In genomic region chr13:50080856-50081105, GRCh38 we compare ENCODE assay signal across 8 cellular contexts.
A peak's percentile ranks its signal among the peaks of the same experiment; 100 is the strongest.
DNase-seq lines count a peak whose midpoint lies in the region; ATAC-seq lines count a peak whose summit lies in the region.

No MANE protein-coding gene starts in this region.

- peaks cover 51% of the 10 kb centered on the region for H3K4me1 Mint-ChIP-seq in activated T-helper 1 cell treated with anti-CD3 and anti-CD28 coated beads, Interleukin-12 subunit alpha, Interleukin-12 subunit beta, Interleukin-2, Interleukin-4 antibody, amounts not matched to agents 30 ng/mL and 10 ng/mL and 1 ng/mL, durations not matched to agents 14 hours and 24 hours and 36 hours (ENCODE audit: low read depth)
- peaks cover 16 to 37% of the 10 kb centered on the region in 2 donors for H3K4me1 Mint-ChIP-seq in stimulated activated naive B cell treated with anti-CD40 and anti-IgM and Interleukin-4, amounts not matched to agents 10 μg/mL and 1 μg/mL and 100 μg/mL, for 72 hours

- peak; percentile 1 to 2 for ATAC-seq in stimulated activated naive B cell treated with anti-CD40 and anti-IgM and Interleukin-4, amounts not matched to agents 10 μg/mL and 1 μg/mL and 100 μg/mL, for 72 hours (replicated peaks)
- ATAC-seq in GM18870 (IDR thresholded peaks at IDR 0.05; ENCODE audit: unreplicated experiment) = no peak

- peaks cover 27% of the 10 kb centered on the region for H3K36me3 Mint-ChIP-seq in activated T-helper 1 cell treated with anti-CD3 and anti-CD28 coated beads, Interleukin-12 subunit alpha, Interleukin-12 subunit beta, Interleukin-2, Interleukin-4 antibody, amounts not matched to agents 30 ng/mL and 10 ng/mL and 1 ng/mL, durations not matched to agents 14 hours and 24 hours and 36 hours (ENCODE audit: low read depth)
- H3K36me3 Mint-ChIP-seq in stimulated activated naive B cell treated with anti-CD40 and anti-IgM and Interleukin-4, amounts not matched to agents 10 μg/mL and 1 μg/mL and 100 μg/mL, for 72 hours = peaks cover 16 to 25% of the 10 kb centered on the region in 2 donors

- peak overlapping the region; percentile 97 for H3K4me3 Mint-ChIP-seq in activated T-helper 1 cell treated with anti-CD3 and anti-CD28 coated beads, Interleukin-12 subunit alpha, Interleukin-12 subunit beta, Interleukin-2, Interleukin-4 antibody, amounts not matched to agents 30 ng/mL and 10 ng/mL and 1 ng/mL, durations not matched to agents 14 hours and 24 hours and 36 hours
- peak overlapping the region; percentile 94 to 98 for H3K4me3 Mint-ChIP-seq in stimulated activated naive B cell treated with anti-CD40 and anti-IgM and Interleukin-4, amounts not matched to agents 10 μg/mL and 1 μg/mL and 100 μg/mL, for 72 hours

- DNase-seq in stimulated activated naive CD4-positive, alpha-beta T cell (lab: John Stamatoyannopoulos, UW) = peak in 4 of 6 experiments; percentile 19 to 70 (median 48)
- DNase-seq in stimulated activated naive CD4-positive, alpha-beta T cell treated with Interleukin-2 at 50 U/mL for 16 hours (lab: John Stamatoyannopoulos, UW) = no peak
- DNase-seq in activated T-helper 1 cell treated with anti-CD3 and anti-CD28 coated beads, Interleukin-12 subunit alpha, Interleukin-12 subunit beta, Interleukin-2, Interleukin-4 antibody, amounts not matched to agents 30 ng/mL and 10 ng/mL and 1 ng/mL, durations not matched to agents 14 hours and 24 hours and 36 hours (ENCODE audit: low spot score) = peak; percentile 41
- DNase-seq in stimulated activated naive B cell treated with anti-CD40 and anti-IgM and Interleukin-4, amounts not matched to agents 10 μg/mL and 1 μg/mL and 100 μg/mL, for 72 hours = no peak
- DNase-seq in NCI-H1048 (lab: John Stamatoyannopoulos, UW) = no peak
- no peak for DNase-seq in SHP77 (lab: John Stamatoyannopoulos, UW)

- H3K9me3 ChIP-seq in iPS-15b (ENCODE audit: control insufficient read depth, insufficient read depth, low read length) = no peaks in the 10 kb centered on the region

- peak overlapping the region; percentile 100 for H3K27ac Mint-ChIP-seq in activated T-helper 1 cell treated with anti-CD3 and anti-CD28 coated beads, Interleukin-12 subunit alpha, Interleukin-12 subunit beta, Interleukin-2, Interleukin-4 antibody, amounts not matched to agents 30 ng/mL and 10 ng/mL and 1 ng/mL, durations not matched to agents 14 hours and 24 hours and 36 hours
- H3K27ac Mint-ChIP-seq in stimulated activated naive B cell treated with anti-CD40 and anti-IgM and Interleukin-4, amounts not matched to agents 10 μg/mL and 1 μg/mL and 100 μg/mL, for 72 hours = peak overlapping the region; percentile 100

- H3K4me3 ChIP-seq in iPS-15b (ENCODE audit: low read depth, low read length) = peak overlapping the region; percentile 72

- H3K27me3 ChIP-seq in iPS-15b (ENCODE audit: control insufficient read depth, insufficient read depth, low read length) = peaks cover 6% of the 10 kb centered on the region

- no peaks in the 10 kb centered on the region for H3K36me3 ChIP-seq in iPS-15b (ENCODE audit: control insufficient read depth, insufficient read depth, low read length)

- H3K9me3 Mint-ChIP-seq in activated T-helper 1 cell treated with anti-CD3 and anti-CD28 coated beads, Interleukin-12 subunit alpha, Interleukin-12 subunit beta, Interleukin-2, Interleukin-4 antibody, amounts not matched to agents 30 ng/mL and 10 ng/mL and 1 ng/mL, durations not matched to agents 14 hours and 24 hours and 36 hours = no peaks in the 10 kb centered on the region
- H3K9me3 Mint-ChIP-seq in stimulated activated naive B cell treated with anti-CD40 and anti-IgM and Interleukin-4, amounts not matched to agents 10 μg/mL and 1 μg/mL and 100 μg/mL, for 72 hours = no peaks in the 10 kb centered on the region

- intact Hi-C loops in activated T-helper 1 cell treated with anti-CD3 and anti-CD28 coated beads, Interleukin-12 subunit alpha, Interleukin-12 subunit beta, Interleukin-2, Interleukin-4 antibody, amounts not matched to agents 30 ng/mL and 10 ng/mL and 1 ng/mL, durations not matched to agents 14 hours and 24 hours and 36 hours (cut with micrococcal nuclease) = loop anchor here (1.0 to 10.0 kb wide), 8 partner anchors 83 to 994 kb away; partner anchors contain the start of genes EBPL, KPNA3, RCBTB1 and TRIM13

- H3K9ac ChIP-seq in iPS-15b (ENCODE audit: low read depth, low read length) = peak overlapping the region; percentile 55

- H3K27me3 Mint-ChIP-seq in activated T-helper 1 cell treated with anti-CD3 and anti-CD28 coated beads, Interleukin-12 subunit alpha, Interleukin-12 subunit beta, Interleukin-2, Interleukin-4 antibody, amounts not matched to agents 30 ng/mL and 10 ng/mL and 1 ng/mL, durations not matched to agents 14 hours and 24 hours and 36 hours (ENCODE audit: insufficient read depth) = no peaks in the 10 kb centered on the region
- no peaks in the 10 kb centered on the region for H3K27me3 Mint-ChIP-seq in stimulated activated naive B cell treated with anti-CD40 and anti-IgM and Interleukin-4, amounts not matched to agents 10 μg/mL and 1 μg/mL and 100 μg/mL, for 72 hours

- peaks cover 10% of the 10 kb centered on the region for H3K4me1 ChIP-seq in iPS-15b (ENCODE audit: control insufficient read depth, insufficient read depth, low read length)

Comparison
In these comparisons a context has a peak if more than half of its experiments do, and no peak if none do; other contexts are left out.
1. DNase-seq: peak in stimulated activated naive CD4-positive, alpha-beta T cell (4 of 6) and activated T-helper 1 cell treated with anti-CD3 and anti-CD28 coated beads, Interleukin-12 subunit alpha, Interleukin-12 subunit beta, Interleukin-2, Interleukin-4 antibody, amounts not matched to agents 30 ng/mL and 10 ng/mL and 1 ng/mL, durations not matched to agents 14 hours and 24 hours and 36 hours (single experiment); none in stimulated activated naive CD4-positive, alpha-beta T cell treated with Interleukin-2 at 50 U/mL for 16 hours (single experiment), stimulated activated naive B cell treated with anti-CD40 and anti-IgM and Interleukin-4, amounts not matched to agents 10 μg/mL and 1 μg/mL and 100 μg/mL, for 72 hours (single experiment), NCI-H1048 (single experiment) and SHP77 (0 of 2).